Comparison of ENCODE assay signal across 9 cellular contexts in genomic region chr16:85652431-85653221, GRCh38. TPM values are rescaled to one million over a fixed set of nuclear protein-coding genes. Genes with fewer than 3 reads are reported as not detected.
A peak's percentile ranks its signal among the peaks of the same experiment; 100 is the strongest.
DNase-seq lines count a peak whose midpoint lies in the region; ATAC-seq and TF ChIP-seq lines count a peak whose summit lies in the region.
"Had no signal": no experiment of that assay in that cellular context is flagged by ENCODE, and none has a peak within 500 bp of the region (broad histone marks: within the 10 kb centered on the region; RNA-seq: fewer than 3 reads in every experiment).

No MANE protein-coding gene starts in this region.

- TF ChIP-seq CTCF in Panc1 (IDR thresholded peaks at IDR 0.05): no peak
- TF ChIP-seq CTCF in MM.1S (IDR thresholded peaks at IDR 0.05; ENCODE audit: low read length): no peak

- peak; percentile 78 for ATAC-seq in Panc1
- ATAC-seq in effector memory CD8-positive, alpha-beta T cell (replicated peaks): peak; percentile 54
- ATAC-seq in naive thymus-derived CD8-positive, alpha-beta T cell: peak; percentile 51 to 69
- ATAC-seq in GM21528 (IDR thresholded peaks at IDR 0.05; ENCODE audit: low FRiP score, unreplicated experiment): no peak
- no peak for ATAC-seq in HG03097 (IDR thresholded peaks at IDR 0.05; ENCODE audit: low FRiP score, unreplicated experiment)

- H3K27ac ChIP-seq in Panc1 (ENCODE audit: low read length): peak overlapping the region; percentile 83
- H3K27ac ChIP-seq in MM.1S (ENCODE audit: low read length): no peak overlapping the region
- H3K27ac ChIP-seq: neutrophil had no signal

- no peaks in the 10 kb centered on the region for H3K27me3 Mint-ChIP-seq in effector memory CD8-positive, alpha-beta T cell
- H3K27me3 Mint-ChIP-seq in naive thymus-derived CD8-positive, alpha-beta T cell: no peaks in the 10 kb centered on the region

- H3K9me3 ChIP-seq in Panc1 (ENCODE audit: control insufficient read depth, insufficient read depth, low read depth, low read length): no peaks in the 10 kb centered on the region
- H3K9me3 ChIP-seq in MM.1S (replicated peaks; ENCODE audit: insufficient read depth, low read length): no peaks in the 10 kb centered on the region
- H3K9me3 ChIP-seq: neutrophil had no signal

- H3K36me3 ChIP-seq in Panc1 (ENCODE audit: control insufficient read depth, insufficient read depth, low read length) (peaks cover 6% of the 10 kb centered on the region), MM.1S (replicated peaks; ENCODE audit: insufficient read depth, low read length) (no peaks in the 10 kb centered on the region)

- H3F3A ChIP-seq in MM.1S (ENCODE audit: insufficient read depth, low read length): no peaks in the 10 kb centered on the region

- intact Hi-C loops in Panc1 (cut with micrococcal nuclease; ENCODE audit: unreplicated experiment): no loop called here

- CTCF ChIA-PET in Panc1 (lab: Charles Lee): no interaction called here

- H4K20me1 ChIP-seq in MM.1S (ENCODE audit: insufficient read depth, low read length): no peaks in the 10 kb centered on the region

- DNase-seq in activated gamma-delta T cell treated with Interleukin-2 at 50 U/mL for 16 hours: peak; percentile 31
- DNase-seq in activated gamma-delta T cell (lab: John Stamatoyannopoulos, UW): no peak
- no peak for DNase-seq in Panc1 (ENCODE audit: low read depth, low spot score)
- peak in 1 of 3 experiments; percentile 22 for DNase-seq in effector memory CD8-positive, alpha-beta T cell
- DNase-seq in naive thymus-derived CD8-positive, alpha-beta T cell: peak in 4 of 10 donors; percentile 10 to 31 (median 22)
- DNase-seq in MM.1S: no peak

- no peak overlapping the region for H3K4me2 ChIP-seq in MM.1S (ENCODE audit: low read depth, low read length)

- in situ Hi-C loops in Panc1 (cut with HindIII; ENCODE audit: low pct_unique_long_range_greater_than_20kb, low sequenced_read_pairs): no loop called here

- H3K27ac Mint-ChIP-seq in effector memory CD8-positive, alpha-beta T cell: peak overlapping the region; percentile 52 to 86
- peak overlapping the region in 6 of 10 donors; percentile 20 to 84 (median 59) for H3K27ac Mint-ChIP-seq in naive thymus-derived CD8-positive, alpha-beta T cell

- H3K4me1 ChIP-seq in Panc1 (ENCODE audit: control insufficient read depth, insufficient read depth, low read length) (peaks cover 50% of the 10 kb centered on the region), MM.1S (ENCODE audit: low read length) (no peaks in the 10 kb centered on the region)

- H3K27me3 ChIP-seq in Panc1 (ENCODE audit: control insufficient read depth, insufficient read depth, low read length) (no peaks in the 10 kb centered on the region), MM.1S (replicated peaks; ENCODE audit: insufficient read depth, low read length) (no peaks in the 10 kb centered on the region)
- H3K27me3 ChIP-seq: neutrophil had no signal

- H2AFZ ChIP-seq in MM.1S (ENCODE audit: low read length): no peak overlapping the region

- no TSS peak for BruUV-seq in Panc1 (replicated peaks; lab: Mats Ljungman, UMichigan)

- no peaks in the 10 kb centered on the region for H3K9me3 Mint-ChIP-seq in effector memory CD8-positive, alpha-beta T cell
- no peaks in the 10 kb centered on the region for H3K9me3 Mint-ChIP-seq in naive thymus-derived CD8-positive, alpha-beta T cell

- no peak overlapping the region for H3K4me3 Mint-ChIP-seq in effector memory CD8-positive, alpha-beta T cell
- H3K4me3 Mint-ChIP-seq in naive thymus-derived CD8-positive, alpha-beta T cell: no peak overlapping the region

- peaks cover 5 to 9% of the 10 kb centered on the region in 2 donors for H3K4me1 Mint-ChIP-seq in effector memory CD8-positive, alpha-beta T cell (ENCODE audit: low read depth in 2 of 2)
- peaks cover 4 to 14% (median 6%) of the 10 kb centered on the region in 4 donors for H3K4me1 Mint-ChIP-seq in naive thymus-derived CD8-positive, alpha-beta T cell

- no peaks in the 10 kb centered on the region for H3K9me2 ChIP-seq in MM.1S (replicated peaks; ENCODE audit: insufficient read depth, low read length)

- peaks cover 46% of the 10 kb centered on the region for H3K36me3 Mint-ChIP-seq in effector memory CD8-positive, alpha-beta T cell (ENCODE audit: insufficient read depth)
- H3K36me3 Mint-ChIP-seq in naive thymus-derived CD8-positive, alpha-beta T cell: peaks cover 0 to 42% (median 5%) of the 10 kb centered on the region in 3 donors

- H3K79me2 ChIP-seq in MM.1S (ENCODE audit: low read length): no peaks in the 10 kb centered on the region

- H3K4me3 ChIP-seq in Panc1 (ENCODE audit: low read depth in 2 of 2, low read length in 2 of 2): no peak overlapping the region
- no peak overlapping the region for H3K4me3 ChIP-seq in MM.1S (ENCODE audit: low read length)

- POLR2A ChIA-PET in Panc1 (lab: Charles Lee): no interaction called here
- POLR2A ChIA-PET in naive thymus-derived CD8-positive, alpha-beta T cell (lab: Charles Lee): interaction anchor here (0.5 kb wide), 1 partner anchor 89 kb away, joined by 3 read pairs; no protein-coding TSS in a partner anchor

- H3K9ac ChIP-seq in MM.1S (ENCODE audit: low read length): no peak overlapping the region

RNA-seq across cellular contexts. Expression of gene GINS2, which starts 36.1 kb away (rescaled TPM):
- 12.0 TPM for total RNA-seq in Panc1 (2021; ENCODE audit: unreplicated experiment)
- polyA plus RNA-seq in Panc1 (2012; ENCODE audit: insufficient read length): 4.2 TPM
- total RNA-seq in naive thymus-derived CD8-positive, alpha-beta T cell: under 1 TPM; 0.47 to 0.74 TPM
- polyA plus RNA-seq in naive thymus-derived CD8-positive, alpha-beta T cell: 1 to 10 TPM in 1 of 3 donors, under 1 TPM in 2; 0.08 to 1.0 (median 0.82) TPM

RNA-seq across cellular contexts. Expression of gene GSE1, which starts 39.5 kb away (rescaled TPM):
- 97.5 TPM for total RNA-seq in Panc1 (2021; ENCODE audit: unreplicated experiment)
- polyA plus RNA-seq in Panc1 (2012; ENCODE audit: insufficient read length): 79.9 TPM
- total RNA-seq in naive thymus-derived CD8-positive, alpha-beta T cell: 10 to 100 TPM; 53.8 to 56.2 TPM
- 1 to 10 TPM; 1.5 to 2.9 (median 2.0) TPM for polyA plus RNA-seq in naive thymus-derived CD8-positive, alpha-beta T cell

Comparison
In these comparisons a context has a peak if more than half of its experiments do, and no peak if none do; other contexts are left out.
1. ATAC-seq: peak in Panc1 (single experiment), effector memory CD8-positive, alpha-beta T cell (single experiment) and naive thymus-derived CD8-positive, alpha-beta T cell (2 of 2); none in GM21528 (single experiment) and HG03097 (single experiment).